ENCODE assay signal across 17 cellular contexts in genomic region chr18:67771271-67771670, GRCh38.
DNase-seq lines count a peak whose midpoint lies in the region; ATAC-seq, FAIRE-seq and TF ChIP-seq lines count a peak whose summit lies in the region.
"Had no signal": no experiment of that assay in that cellular context is flagged by ENCODE, and none has a peak within 500 bp of the region (broad histone marks: within the 10 kb centered on the region; RNA-seq: fewer than 3 reads in every experiment).

No MANE protein-coding gene starts in this region.

- no peak overlapping the region for H3K4me3 Mint-ChIP-seq in MCF 10A (ENCODE audit: unreplicated experiment)
- no peak overlapping the region for H3K4me3 Mint-ChIP-seq in activated CD4-positive, alpha-beta T cell treated with anti-CD3 and anti-CD28 coated beads, Interleukin-2, amount 10 ng/mL, durations not matched to agents 7 days and 5 days
- H3K4me3 Mint-ChIP-seq: activated CD4-positive, alpha-beta memory T cell treated with anti-CD3 and anti-CD28 coated beads for 36 hours; CD8-positive, alpha-beta memory T cell; memory B cell had no signal

- no peaks in the 10 kb centered on the region for H3K9me3 ChIP-seq in breast epithelium
- H3K9me3 ChIP-seq: ascending aorta had no signal

- H3K4me1 ChIP-seq in breast epithelium: no peaks in the 10 kb centered on the region
- H3K4me1 ChIP-seq: ascending aorta had no signal

- TF ChIP-seq POLR2A in breast epithelium (IDR thresholded peaks at IDR 0.05): no peak

- DNase-seq in MCF 10A (ENCODE audit: unreplicated experiment) (peak; percentile 11), breast epithelium (ENCODE audit: low spot score in 2 of 2) (no peak), epithelial cell of prostate (ENCODE audit: low read depth, low spot score) (peak; percentile 40), frontal cortex (ENCODE audit: low spot score in 2 of 2) (no peak), GDM1 (lab: John Stamatoyannopoulos, UW) (no peak)
- no peak for DNase-seq in activated CD4-positive, alpha-beta T cell treated with anti-CD3 and anti-CD28 coated beads, Interleukin-2, amount 10 ng/mL, durations not matched to agents 7 days and 5 days
- DNase-seq: 8988T; activated CD4-positive, alpha-beta memory T cell treated with anti-CD3 and anti-CD28 coated beads for 36 hours; CD8-positive, alpha-beta memory T cell; foreskin melanocyte; GF-D8; NCI-H1436; NCI-H2227 treated with DMSO at 0.1 percent for 48 hours had no signal

- no peak for TF ChIP-seq CTCF in MCF 10A (IDR thresholded peaks at IDR 0.05; ENCODE audit: unreplicated experiment)
- no peak for TF ChIP-seq CTCF in breast epithelium (IDR thresholded peaks at IDR 0.05)

- H3K4me3 ChIP-seq in breast epithelium: no peak overlapping the region
- H3K4me3 ChIP-seq: ascending aorta had no signal

- no peaks in the 10 kb centered on the region for H3K27me3 Mint-ChIP-seq in MCF 10A (ENCODE audit: insufficient read depth, unreplicated experiment)
- no peaks in the 10 kb centered on the region for H3K27me3 Mint-ChIP-seq in activated CD4-positive, alpha-beta T cell treated with anti-CD3 and anti-CD28 coated beads, Interleukin-2, amount 10 ng/mL, durations not matched to agents 7 days and 5 days
- H3K27me3 Mint-ChIP-seq: activated CD4-positive, alpha-beta memory T cell treated with anti-CD3 and anti-CD28 coated beads for 36 hours; CD8-positive, alpha-beta memory T cell; memory B cell had no signal

- no peak for FAIRE-seq in frontal cortex (lab: Jason Lieb, UNC)

- H3K27me3 ChIP-seq in breast epithelium: no peaks in the 10 kb centered on the region
- H3K27me3 ChIP-seq: ascending aorta had no signal

- H3K4me1 Mint-ChIP-seq in MCF 10A (ENCODE audit: insufficient read depth, unreplicated experiment): peaks cover 11% of the 10 kb centered on the region
- no peaks in the 10 kb centered on the region for H3K4me1 Mint-ChIP-seq in activated CD4-positive, alpha-beta T cell treated with anti-CD3 and anti-CD28 coated beads, Interleukin-2, amount 10 ng/mL, durations not matched to agents 7 days and 5 days
- H3K4me1 Mint-ChIP-seq: CD8-positive, alpha-beta memory T cell; memory B cell had no signal

- no peaks in the 10 kb centered on the region for H3K36me3 Mint-ChIP-seq in MCF 10A (ENCODE audit: insufficient read depth, unreplicated experiment)
- no peaks in the 10 kb centered on the region for H3K36me3 Mint-ChIP-seq in activated CD4-positive, alpha-beta T cell treated with anti-CD3 and anti-CD28 coated beads, Interleukin-2, amount 10 ng/mL, durations not matched to agents 7 days and 5 days (ENCODE audit: low read depth)
- H3K36me3 Mint-ChIP-seq: activated CD4-positive, alpha-beta memory T cell treated with anti-CD3 and anti-CD28 coated beads for 36 hours; CD8-positive, alpha-beta memory T cell; memory B cell had no signal

- intact Hi-C loops in MCF 10A (cut with micrococcal nuclease): no loop called here
- intact Hi-C loops in breast epithelium (cut with DNase I; ENCODE audit: low total_unique reads): no loop called here

- no peaks in the 10 kb centered on the region for H3K36me3 ChIP-seq in breast epithelium
- H3K36me3 ChIP-seq: ascending aorta had no signal

- H3K27ac ChIP-seq in breast epithelium (no peak overlapping the region), epithelial cell of prostate (peak overlapping the region; percentile 43)
- H3K27ac ChIP-seq: ascending aorta had no signal

- no peak overlapping the region for H3K27ac Mint-ChIP-seq in MCF 10A (ENCODE audit: low read depth, unreplicated experiment)
- H3K27ac Mint-ChIP-seq in activated CD4-positive, alpha-beta T cell treated with anti-CD3 and anti-CD28 coated beads, Interleukin-2, amount 10 ng/mL, durations not matched to agents 7 days and 5 days: no peak overlapping the region
- H3K27ac Mint-ChIP-seq: activated CD4-positive, alpha-beta memory T cell treated with anti-CD3 and anti-CD28 coated beads for 36 hours; memory B cell had no signal

- no TSS peak for BruUV-seq in MCF 10A (replicated peaks; lab: Mats Ljungman, UMichigan)

- CTCF ChIA-PET in MCF 10A (lab: Yijun Ruan, JAX): interaction anchor here (0.7 to 0.8 kb wide), 2 partner anchors 163 to 852 kb away, joined by 3 read pairs; no protein-coding TSS in a partner anchor
- CTCF ChIA-PET in activated CD4-positive, alpha-beta T cell treated with anti-CD3 and anti-CD28 coated beads, Interleukin-2, amount 10 ng/mL, durations not matched to agents 7 days and 5 days (lab: Charles Lee): no interaction called here

- no peaks in the 10 kb centered on the region for H3K9me3 Mint-ChIP-seq in MCF 10A (ENCODE audit: unreplicated experiment)
- H3K9me3 Mint-ChIP-seq in activated CD4-positive, alpha-beta T cell treated with anti-CD3 and anti-CD28 coated beads, Interleukin-2, amount 10 ng/mL, durations not matched to agents 7 days and 5 days: no peaks in the 10 kb centered on the region
- H3K9me3 Mint-ChIP-seq: activated CD4-positive, alpha-beta memory T cell treated with anti-CD3 and anti-CD28 coated beads for 36 hours; memory B cell had no signal

- peak; percentile 94 for ATAC-seq in SK-N-SH treated with all-trans-retinoic acid at 6 μM for 48 hours
- no peak for ATAC-seq in HG03097 (IDR thresholded peaks at IDR 0.05; ENCODE audit: low FRiP score, unreplicated experiment)

- POLR2A ChIA-PET in MCF 10A (lab: Yijun Ruan, JAX): interaction anchor here (0.6 kb wide), 2 partner anchors 251 to 682 kb away, joined by 3 read pairs; no protein-coding TSS in a partner anchor
- POLR2A ChIA-PET in activated CD4-positive, alpha-beta T cell treated with anti-CD3 and anti-CD28 coated beads, Interleukin-2, amount 10 ng/mL, durations not matched to agents 7 days and 5 days (lab: Charles Lee): no interaction called here

TF ChIP-seq in SK-N-SH treated with all-trans-retinoic acid at 6 μM for 48 hours, 23 proteins besides CTCF, POLR2A, EP300 and RAD21 (continues in another document):
- TF ChIP-seq, protein P1, sequence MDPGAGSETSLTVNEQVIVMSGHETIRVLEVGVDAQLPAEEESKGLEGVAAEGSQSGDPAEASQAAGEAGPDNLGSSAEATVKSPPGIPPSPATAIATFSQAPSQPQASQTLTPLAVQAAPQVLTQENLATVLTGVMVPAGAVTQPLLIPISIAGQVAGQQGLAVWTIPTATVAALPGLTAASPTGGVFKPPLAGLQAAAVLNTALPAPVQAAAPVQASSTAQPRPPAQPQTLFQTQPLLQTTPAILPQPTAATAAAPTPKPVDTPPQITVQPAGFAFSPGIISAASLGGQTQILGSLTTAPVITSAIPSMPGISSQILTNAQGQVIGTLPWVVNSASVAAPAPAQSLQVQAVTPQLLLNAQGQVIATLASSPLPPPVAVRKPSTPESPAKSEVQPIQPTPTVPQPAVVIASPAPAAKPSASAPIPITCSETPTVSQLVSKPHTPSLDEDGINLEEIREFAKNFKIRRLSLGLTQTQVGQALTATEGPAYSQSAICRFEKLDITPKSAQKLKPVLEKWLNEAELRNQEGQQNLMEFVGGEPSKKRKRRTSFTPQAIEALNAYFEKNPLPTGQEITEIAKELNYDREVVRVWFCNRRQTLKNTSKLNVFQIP (CRISPR knock-in tag; IDR thresholded peaks at IDR 0.05; ENCODE audit: borderline replicate concordance, low read depth): no peak
- TF ChIP-seq ZFP3 (CRISPR knock-in tag; IDR thresholded peaks at IDR 0.05) (no peak), TCF4 (CRISPR knock-in tag; IDR thresholded peaks at IDR 0.05; ENCODE audit: borderline replicate concordance) (no peak), ZNF8 (CRISPR knock-in tag; IDR thresholded peaks at IDR 0.05) (no peak)
- TF ChIP-seq, protein P2, sequence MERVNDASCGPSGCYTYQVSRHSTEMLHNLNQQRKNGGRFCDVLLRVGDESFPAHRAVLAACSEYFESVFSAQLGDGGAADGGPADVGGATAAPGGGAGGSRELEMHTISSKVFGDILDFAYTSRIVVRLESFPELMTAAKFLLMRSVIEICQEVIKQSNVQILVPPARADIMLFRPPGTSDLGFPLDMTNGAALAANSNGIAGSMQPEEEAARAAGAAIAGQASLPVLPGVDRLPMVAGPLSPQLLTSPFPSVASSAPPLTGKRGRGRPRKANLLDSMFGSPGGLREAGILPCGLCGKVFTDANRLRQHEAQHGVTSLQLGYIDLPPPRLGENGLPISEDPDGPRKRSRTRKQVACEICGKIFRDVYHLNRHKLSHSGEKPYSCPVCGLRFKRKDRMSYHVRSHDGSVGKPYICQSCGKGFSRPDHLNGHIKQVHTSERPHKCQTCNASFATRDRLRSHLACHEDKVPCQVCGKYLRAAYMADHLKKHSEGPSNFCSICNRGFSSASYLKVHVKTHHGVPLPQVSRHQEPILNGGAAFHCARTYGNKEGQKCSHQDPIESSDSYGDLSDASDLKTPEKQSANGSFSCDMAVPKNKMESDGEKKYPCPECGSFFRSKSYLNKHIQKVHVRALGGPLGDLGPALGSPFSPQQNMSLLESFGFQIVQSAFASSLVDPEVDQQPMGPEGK (CRISPR knock-in tag; IDR thresholded peaks at IDR 0.05; ENCODE audit: borderline replicate concordance): no peak
- TF ChIP-seq, protein P3, sequence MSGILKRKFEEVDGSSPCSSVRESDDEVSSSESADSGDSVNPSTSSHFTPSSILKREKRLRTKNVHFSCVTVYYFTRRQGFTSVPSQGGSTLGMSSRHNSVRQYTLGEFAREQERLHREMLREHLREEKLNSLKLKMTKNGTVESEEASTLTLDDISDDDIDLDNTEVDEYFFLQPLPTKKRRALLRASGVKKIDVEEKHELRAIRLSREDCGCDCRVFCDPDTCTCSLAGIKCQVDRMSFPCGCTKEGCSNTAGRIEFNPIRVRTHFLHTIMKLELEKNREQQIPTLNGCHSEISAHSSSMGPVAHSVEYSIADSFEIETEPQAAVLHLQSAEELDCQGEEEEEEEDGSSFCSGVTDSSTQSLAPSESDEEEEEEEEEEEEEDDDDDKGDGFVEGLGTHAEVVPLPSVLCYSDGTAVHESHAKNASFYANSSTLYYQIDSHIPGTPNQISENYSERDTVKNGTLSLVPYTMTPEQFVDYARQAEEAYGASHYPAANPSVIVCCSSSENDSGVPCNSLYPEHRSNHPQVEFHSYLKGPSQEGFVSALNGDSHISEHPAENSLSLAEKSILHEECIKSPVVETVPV (CRISPR knock-in tag; IDR thresholded peaks at IDR 0.05): no peak

Comparison
In these comparisons a context has a peak if more than half of its experiments do, and no peak if none do; other contexts are left out.
1. DNase-seq: peak in MCF 10A (single experiment) and epithelial cell of prostate (single experiment); none in breast epithelium (0 of 2), frontal cortex (0 of 2), activated CD4-positive, alpha-beta T cell treated with anti-CD3 and anti-CD28 coated beads, Interleukin-2, amount 10 ng/mL, durations not matched to agents 7 days and 5 days (single experiment) and GDM1 (single experiment).